In the genomic region with DNA sequence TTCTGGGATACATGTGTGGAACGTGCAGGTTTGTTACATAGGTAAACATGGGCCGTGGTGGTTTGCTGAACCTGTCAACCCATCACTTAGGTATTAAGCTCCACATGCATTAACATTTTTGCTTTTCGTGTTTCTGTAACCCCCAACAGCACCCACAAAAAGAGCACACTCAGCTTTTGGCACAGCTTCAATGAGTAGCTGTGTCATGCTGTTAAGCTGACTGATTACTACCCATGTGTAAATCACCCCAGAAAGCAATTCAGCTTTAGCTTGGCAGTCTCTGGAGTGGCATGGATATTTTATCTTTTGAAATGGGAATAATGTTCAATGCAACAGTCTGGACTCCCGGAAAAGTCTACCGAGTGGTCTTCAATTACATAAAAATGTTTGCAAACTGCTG, we compare ENCODE assay signal across 20 cellular contexts.
DNase-seq lines count a peak whose midpoint lies in the region; ATAC-seq, FAIRE-seq and TF ChIP-seq lines count a peak whose summit lies in the region.
"Had no signal": no experiment of that assay in that cellular context is flagged by ENCODE, and none has a peak within 500 bp of the region (broad histone marks: within the 10 kb centered on the region; RNA-seq: fewer than 3 reads in every experiment).

No MANE protein-coding gene starts in this region.

- FAIRE-seq in islet of Langerhans (lab: Jason Lieb, UNC) = peak; percentile 9
- FAIRE-seq: GM12878 had no signal

- no peak overlapping the region for H3K4me3 ChIP-seq in A673 (ENCODE audit: low read depth, low read length, poor library complexity, severe bottlenecking)
- H3K4me3 ChIP-seq: GM12878, SK-N-MC had no signal

- POLR2A ChIA-PET in A673 (lab: Charles Lee; ENCODE audit: low non-redundant PET) = no interaction called here

- H3K27ac ChIP-seq in A673 (ENCODE audit: low read depth, low read length, poor library complexity, severe bottlenecking) = no peak overlapping the region
- H3K27ac ChIP-seq: RWPE1, SK-N-MC had no signal

- no peaks in the 10 kb centered on the region for H3K27me3 ChIP-seq in A673 (replicated peaks; ENCODE audit: insufficient read depth, low read depth, low read length, poor library complexity)

- CTCF ChIA-PET in A673 (lab: Charles Lee) = no interaction called here

- intact Hi-C loops in A673 (cut with micrococcal nuclease; ENCODE audit: unreplicated experiment) = no loop called here

- H3K36me3 ChIP-seq in A673 (ENCODE audit: insufficient read depth, low read length, poor library complexity, severe bottlenecking) = no peaks in the 10 kb centered on the region

- no peaks in the 10 kb centered on the region for H3K9me3 ChIP-seq in A673 (ENCODE audit: low read depth, low read length, poor library complexity, severe bottlenecking)

- peak; percentile 39 for DNase-seq in A673 (ENCODE audit: low spot score)
- peak; percentile 39 to 88 for DNase-seq in NCI-H2081 (lab: John Stamatoyannopoulos, UW)
- peak; percentile 45 for DNase-seq in astrocyte of the hippocampus (ENCODE audit: low read depth, low spot score)
- no peak for DNase-seq in OCI-M2 (lab: John Stamatoyannopoulos, UW; ENCODE audit: unreplicated experiment)
- no peak for DNase-seq in NCI-H1092 treated with DMSO at 0.1 percent for 48 hours (lab: John Stamatoyannopoulos, UW)
- DNase-seq: CD4-positive, CD25-positive, alpha-beta regulatory T cell; DMS 273 treated with DMSO at 0.1 percent for 48 hours; DND-41; H7; Kasumi-1; NCI-H1436; NCI-H187 treated with DMSO at 0.1 percent for 48 hours; PC-3; SHP77 treated with DMSO at 0.1 percent for 48 hours; T-helper 2 cell had no signal

- no peak for TF ChIP-seq CTCF in A673 (conservative IDR thresholded peaks at IDR 0.05; ENCODE audit: low read depth, low read length)

- H3K4me1 ChIP-seq in A673 (ENCODE audit: insufficient read depth, low read length, poor library complexity, severe bottlenecking) = peaks cover 9% of the 10 kb centered on the region

- BruUV-seq in A673 (replicated peaks; lab: Mats Ljungman, UMichigan) = no TSS peak

- ATAC-seq in HG03432 (IDR thresholded peaks at IDR 0.05; ENCODE audit: unreplicated experiment) = no peak
- ATAC-seq: GM12878, PC-3 had no signal

Comparison
In these comparisons a context has a peak if more than half of its experiments do, and no peak if none do; other contexts are left out.
1. DNase-seq: peak in A673 (single experiment), NCI-H2081 (2 of 2) and astrocyte of the hippocampus (single experiment); none in OCI-M2 (single experiment) and NCI-H1092 treated with DMSO at 0.1 percent for 48 hours (single experiment).